23 cellular contexts compared by ENCODE assay signal in genomic region chr7:76066716-76067503, GRCh38. TPM values are rescaled to one million over a fixed set of nuclear protein-coding genes. Genes with fewer than 3 reads are reported as not detected.
DNase-seq lines count a peak whose midpoint lies in the region; ATAC-seq, FAIRE-seq and TF ChIP-seq lines count a peak whose summit lies in the region.
"Had no signal": no experiment of that assay in that cellular context is flagged by ENCODE, and none has a peak within 500 bp of the region (broad histone marks: within the 10 kb centered on the region; RNA-seq: fewer than 3 reads in every experiment).

No MANE protein-coding gene starts in this region.

- H3K9me3 ChIP-seq in PC-3 (ENCODE audit: low read length) (no peaks in the 10 kb centered on the region), pancreas (no peaks in the 10 kb centered on the region), kidney (ENCODE audit: control insufficient read depth in 1 of 2, low read length in 2 of 2) (no peaks in the 10 kb centered on the region)
- H3K9me3 ChIP-seq: esophagus squamous epithelium, vagina had no signal

- no peaks in the 10 kb centered on the region for H4K20me1 ChIP-seq in PC-3 (ENCODE audit: low read length)

- H3K27me3 ChIP-seq in PC-3 (ENCODE audit: low read length) = no peaks in the 10 kb centered on the region
- no peaks in the 10 kb centered on the region for H3K27me3 ChIP-seq in pancreas
- H3K27me3 ChIP-seq: esophagus squamous epithelium, vagina had no signal

- TF ChIP-seq CTCF in 22Rv1 (IDR thresholded peaks at IDR 0.05) = no peak
- TF ChIP-seq CTCF in PC-3 (conservative IDR thresholded peaks at IDR 0.05; ENCODE audit: low read depth, low read length) = no peak
- TF ChIP-seq CTCF in pancreas (IDR thresholded peaks at IDR 0.05) = no peak
- TF ChIP-seq CTCF in kidney (IDR thresholded peaks at IDR 0.05; ENCODE audit: borderline replicate concordance, extremely low read depth, insufficient read depth) = no peak

- H3K4me2 ChIP-seq in PC-3 (ENCODE audit: low read length) = peak overlapping the region; percentile 38; the same call in 1 of the 2 replicates
- H3K4me2 ChIP-seq: smooth muscle cell had no signal

- H3K36me3 ChIP-seq in PC-3 (ENCODE audit: low read depth, low read length) = peaks cover 43% of the 10 kb centered on the region
- H3K36me3 ChIP-seq in pancreas = peaks cover 0 to 41% (median 30%) of the 10 kb centered on the region in 3 donors
- peaks cover 15 to 44% of the 10 kb centered on the region in 2 donors for H3K36me3 ChIP-seq in kidney (ENCODE audit: control insufficient read depth in 1 of 2, insufficient read depth in 2 of 2, low read length in 2 of 2)

- CTCF ChIA-PET in PC-3 (lab: Charles Lee) = interaction anchor here (0.6 kb wide), 1 partner anchor 20 kb away, joined by 3 read pairs; no protein-coding TSS in a partner anchor

- H3F3A ChIP-seq in PC-3 (ENCODE audit: low read length, unreplicated experiment) = peaks cover 10% of the 10 kb centered on the region

- no peak overlapping the region for H3K4me3 ChIP-seq in PC-3 (ENCODE audit: low read length)
- H3K4me3 ChIP-seq in pancreas = no peak overlapping the region
- no peak overlapping the region for H3K4me3 ChIP-seq in kidney (ENCODE audit: low read length in 2 of 2)
- H3K4me3 ChIP-seq: esophagus squamous epithelium, smooth muscle cell, vagina had no signal

- no peak overlapping the region for H2AFZ ChIP-seq in PC-3 (ENCODE audit: low read length)

- POLR2A ChIA-PET in PC-3 (lab: Charles Lee; ENCODE audit: unreplicated experiment) = interaction anchor here (0.7 kb wide), 1 partner anchor 20 kb away, joined by 3 read pairs; no protein-coding TSS in a partner anchor

- DNase-seq in AG20443 (ENCODE audit: low spot score) (peak; percentile 2), PC-3 (no peak), left lobe of liver (ENCODE audit: low spot score) (peak; percentile 61), pancreas (no peak), kidney (no peak)
- DNase-seq: activated CD4-positive, alpha-beta T cell treated with anti-CD3 and anti-CD28 coated beads, Interleukin-2, amount 10 ng/mL, durations not matched to agents 7 days and 5 days; activated gamma-delta T cell treated with Interleukin-2 at 50 U/mL for 16 hours; esophagus squamous epithelium; foreskin melanocyte; GOT3; KG1; NCI-H1105; NCI-H187 treated with DMSO at 0.1 percent for 48 hours; NCI-H2171; NCI-H82; retina; T1000 had no signal

- no peaks in the 10 kb centered on the region for H3K79me2 ChIP-seq in PC-3 (ENCODE audit: low read length)

- BruUV-seq in PC-3 (replicated peaks; lab: Mats Ljungman, UMichigan) = no TSS peak

- FAIRE-seq in pancreas (lab: Jason Lieb, UNC) = no peak
- FAIRE-seq in kidney (lab: Jason Lieb, UNC) = no peak
- FAIRE-seq: HTR-8/SVneo had no signal

- H3K4me1 ChIP-seq in PC-3 (ENCODE audit: insufficient read depth, low read length) (peaks cover 33% of the 10 kb centered on the region), pancreas (no peaks in the 10 kb centered on the region), kidney (ENCODE audit: control insufficient read depth in 1 of 2, insufficient read depth in 1 of 2, low read depth in 1 of 2, low read length in 2 of 2) (peaks cover 3 to 4% of the 10 kb centered on the region in 2 donors)

- H3K9me2 ChIP-seq in PC-3 (replicated peaks; ENCODE audit: low read length) = no peaks in the 10 kb centered on the region

- H3K9ac ChIP-seq in PC-3 (ENCODE audit: low read length) (no peak overlapping the region), kidney (ENCODE audit: low read length in 2 of 2) (no peak overlapping the region)

- 87 to 88% methylated on average over 14 of the region's 14 CpGs for WGBS in pancreas, 2 donors

- H3K27ac ChIP-seq in 22Rv1 (peak overlapping the region; percentile 68), PC-3 (ENCODE audit: low read length) (peak overlapping the region; percentile 63), pancreas (no peak overlapping the region), kidney (ENCODE audit: low read depth in 2 of 2, low read length in 2 of 2) (no peak overlapping the region)
- H3K27ac ChIP-seq: esophagus squamous epithelium, vagina had no signal

- ATAC-seq in PC-3 (no peak), left lobe of liver (peak; percentile 59), pancreas (no peak), GM18498 (IDR thresholded peaks at IDR 0.05; ENCODE audit: unreplicated experiment) (no peak), HG03139 (IDR thresholded peaks at IDR 0.05; ENCODE audit: unreplicated experiment) (no peak)

- intact Hi-C loops in PC-3 (cut with micrococcal nuclease) (no loop called here), pancreas (cut with DNase I) (no loop called here), kidney (cut with DNase I) (no loop called here)

RNA-seq across cellular contexts. Expression of gene MDH2, which starts 19.0 kb away (rescaled TPM):
- 163 and 174 TPM in 2 replicates for total RNA-seq in PC-3 (2014; rRNA removed)
- total RNA-seq in left lobe of liver = 184 TPM
- 100 to 1,000 TPM in 2 of 6 donors, 10 to 100 TPM in 4; 64.6 to 106 (median 91.4) TPM for total RNA-seq in pancreas
- 10 to 100 TPM; 36.3 to 61.5 TPM for polyA plus RNA-seq in pancreas
- total RNA-seq in kidney = 130 TPM
- polyA plus RNA-seq in kidney (ENCODE audit: insufficient read depth, low read depth, low replicate concordance) = 233 TPM

RNA-seq across cellular contexts. Expression of gene STYXL1, which starts 19.1 kb away (rescaled TPM):
- total RNA-seq in PC-3 (2014; rRNA removed) (57.4 and 61.3 TPM in 2 replicates), left lobe of liver (17.6 TPM), pancreas (10 to 100 TPM; 13.3 to 24.1 (median 20.4) TPM), kidney (29.9 TPM)
- polyA plus RNA-seq in pancreas (10 to 100 TPM; 31.2 to 47.6 TPM), kidney (ENCODE audit: insufficient read depth, low read depth, low replicate concordance) (55.5 TPM)

Comparison
In these comparisons a context has a peak if more than half of its experiments do, and no peak if none do; other contexts are left out.
1. H3K27ac ChIP-seq: peak in 22Rv1 (single experiment) and PC-3 (single experiment); none in pancreas (0 of 4) and kidney (0 of 2).
2. DNase-seq: peak in AG20443 (single experiment) and left lobe of liver (single experiment); none in PC-3 (single experiment), pancreas (0 of 6) and kidney (single experiment).